Comparison of ENCODE assay signal across 8 cellular contexts in genomic region chr10:123994417-123995081, GRCh38.
DNase-seq lines count a peak whose midpoint lies in the region; ATAC-seq, FAIRE-seq and TF ChIP-seq lines count a peak whose summit lies in the region.

No MANE protein-coding gene starts in this region.

- no peaks in the 10 kb centered on the region for H3K9me3 ChIP-seq in Caco-2
- H3K9me3 ChIP-seq in HCT116 (ENCODE audit: control insufficient read depth in 1 of 2, insufficient read depth in 1 of 2, low read depth in 1 of 2, low read length in 2 of 2) = no peaks in the 10 kb centered on the region
- peaks cover 2% of the 10 kb centered on the region for H3K9me3 ChIP-seq in keratinocyte (ENCODE audit: control insufficient read depth, low read depth, low read length)

- H3K4me2 ChIP-seq in HCT116 (ENCODE audit: low read length) (peak overlapping the region; percentile 94), keratinocyte (ENCODE audit: control insufficient read depth, extremely low read depth, insufficient read depth, low read depth, low read length) (peak overlapping the region; percentile 66)

- H3K4me3 Mint-ChIP-seq in Caco-2 (ENCODE audit: unreplicated experiment) = peak overlapping the region; percentile 67

- no peaks in the 10 kb centered on the region for H3K9me3 Mint-ChIP-seq in Caco-2 (ENCODE audit: unreplicated experiment)

- no TSS peak for BruUV-seq in Caco-2 (replicated peaks; lab: Mats Ljungman, UMichigan)
- no TSS peak for BruUV-seq in HCT116 (replicated peaks; lab: Mats Ljungman, UMichigan)

- intact Hi-C loops in Caco-2 (cut with micrococcal nuclease; ENCODE audit: unreplicated experiment) (loop anchor here (1.0 to 5.0 kb wide), 3 partner anchors 98 to 508 kb away; partner anchors contain the start of gene CHST15), HCT116 (cut with micrococcal nuclease) (loop anchor here (1.0 to 10.0 kb wide), 8 partner anchors 98 to 748 kb away; partner anchors contain the start of genes CHST15 and FAM53B)

- H3K9ac ChIP-seq in HCT116 (ENCODE audit: low read length) = peak overlapping the region; percentile 59
- peak overlapping the region; percentile 53 for H3K9ac ChIP-seq in keratinocyte (ENCODE audit: control insufficient read depth, extremely low read depth, insufficient read depth, low read length)

- no peak overlapping the region for H3K27ac Mint-ChIP-seq in Caco-2 (ENCODE audit: unreplicated experiment)

- CTCF ChIA-PET in Caco-2 (lab: Charles Lee) (interaction anchor here (0.6 to 2.7 kb wide), 20 partner anchors 8 to 986 kb away, joined by 3 to 68 read pairs (median 3); partner anchors contain the start of genes ACADSB and IKZF5), HCT116 (lab: Charles Lee) (interaction anchor here (0.6 to 5.5 kb wide), 45 partner anchors 9 to 747 kb away, joined by 3 to 269 read pairs (median 5); partner anchors contain the start of gene OAT)

- H2AFZ ChIP-seq in HCT116 (ENCODE audit: low read depth, low read length, poor library complexity, severe bottlenecking) (peak overlapping the region; percentile 92), keratinocyte (ENCODE audit: control insufficient read depth, low read length) (peak overlapping the region; percentile 74)

- peak; percentile 89 to 95 for DNase-seq in Caco-2
- DNase-seq in HCT116 (ENCODE audit: low read depth, low spot score) = peak; percentile 74
- peak; percentile 6 for DNase-seq in NCI-H2029 treated with DMSO at 0.1 percent for 48 hours (lab: John Stamatoyannopoulos, UW)
- DNase-seq in central memory CD4-positive, alpha-beta T cell = peak; percentile 63
- peak; percentile 64 for DNase-seq in keratinocyte (ENCODE audit: low read depth, low spot score)
- DNase-seq in stimulated activated CD4-positive, alpha-beta T cell treated with anti-CD3 and anti-CD28 coated beads, Interleukin-12 subunit alpha, Interleukin-12 subunit beta, amount 100 ng/mL, for 48 hours (ENCODE audit: low read depth in 2 of 3, low spot score in 1 of 3) = peak; percentile 66 to 89 (median 70)

- H4K20me1 ChIP-seq in HCT116 (ENCODE audit: insufficient read depth) (no peaks in the 10 kb centered on the region), keratinocyte (ENCODE audit: control insufficient read depth, extremely low read depth, insufficient read depth, low read length) (no peaks in the 10 kb centered on the region)

- TF ChIP-seq CTCF in Caco-2 (IDR thresholded peaks at IDR 0.05; ENCODE audit: insufficient read depth in 1 of 2, low read depth in 1 of 2, low read length in 1 of 2, severe bottlenecking in 1 of 2, unreplicated experiment in 1 of 2) = peak; percentile 96 to 97
- peak in 2 of 3 experiments; percentile 99; a peak in 4 of 6 replicates for TF ChIP-seq CTCF in HCT116 (IDR thresholded peaks at IDR 0.05 in 2 of 3, conservative IDR thresholded peaks at IDR 0.05 in 1 of 3; ENCODE audit: borderline replicate concordance in 1 of 3, insufficient read depth in 1 of 3, low read depth in 2 of 3, low read length in 2 of 3)
- TF ChIP-seq CTCF in keratinocyte (optimal IDR thresholded peaks at IDR 0.05 in 1 of 3, IDR thresholded peaks at IDR 0.05 in 1 of 3, conservative IDR thresholded peaks at IDR 0.05 in 1 of 3; ENCODE audit: extremely low read depth in 1 of 3, insufficient read depth in 2 of 3, low read length in 3 of 3) = peak; percentile 82 to 97 (median 94)

- peak; percentile 81 for FAIRE-seq in keratinocyte (lab: Jason Lieb, UNC)

- peaks cover 10% of the 10 kb centered on the region for H3K27me3 Mint-ChIP-seq in Caco-2 (ENCODE audit: insufficient read depth, unreplicated experiment)

- ATAC-seq in HCT116 = peak; percentile 78
- ATAC-seq in activated CD4-positive, CD25-positive, alpha-beta regulatory T cell treated with anti-CD3 and anti-CD28 coated beads, Interleukin-2, amount 50 U/mL, for 24 hours = peak; percentile 67 to 70
- ATAC-seq in HG03571 (IDR thresholded peaks at IDR 0.05; ENCODE audit: unreplicated experiment) = no peak

- H3K27ac ChIP-seq in HCT116 (ENCODE audit: low read depth, low read length) (peak overlapping the region; percentile 84), keratinocyte (ENCODE audit: control insufficient read depth, insufficient read depth, low read length) (peak overlapping the region; percentile 56)

- H3K36me3 ChIP-seq in Caco-2 (ENCODE audit: control insufficient read depth, insufficient read depth, low read length) (no peaks in the 10 kb centered on the region), HCT116 (ENCODE audit: control insufficient read depth in 1 of 2, insufficient read depth in 2 of 2, low read length in 2 of 2) (no peaks in the 10 kb centered on the region), keratinocyte (ENCODE audit: control insufficient read depth in 2 of 2, extremely low read depth in 1 of 2, insufficient read depth in 2 of 2, low read length in 2 of 2) (no peaks in the 10 kb centered on the region)

- dilution Hi-C loops in keratinocyte (cut with MboI; ENCODE audit: extremely low pct_ligation_motif_present, low sequenced_read_pairs) = loop anchor here (25.0 kb wide), 1 partner anchor 393 kb away; no protein-coding TSS in a partner anchor

- no peak for TF ChIP-seq POLR2A in HCT116 (IDR thresholded peaks at IDR 0.05; ENCODE audit: borderline replicate concordance, extremely low read depth, insufficient read depth, insufficient read length)

- TF ChIP-seq RAD21 in HCT116 (IDR thresholded peaks at IDR 0.05; ENCODE audit: low read depth) = no peak

- H3K4me3 ChIP-seq in Caco-2 (ENCODE audit: low read depth, low read length) = peak overlapping the region; percentile 5; the same call in 1 of the 2 replicates
- peak overlapping the region; percentile 60 to 73 for H3K4me3 ChIP-seq in HCT116 (replicated peaks in 1 of 2; ENCODE audit: low read depth in 1 of 2, low read length in 2 of 2)
- peak overlapping the region; percentile 26 to 48 (median 47) for H3K4me3 ChIP-seq in keratinocyte (ENCODE audit: control insufficient read depth in 2 of 3, extremely low read depth in 1 of 3, insufficient read depth in 2 of 3, low read depth in 1 of 3, low read length in 3 of 3)

- peaks cover 13% of the 10 kb centered on the region for H3K4me1 Mint-ChIP-seq in Caco-2 (ENCODE audit: low read depth, unreplicated experiment)

- H3K4me1 ChIP-seq in Caco-2 (peaks cover 9% of the 10 kb centered on the region; the same call in 1 of the 2 replicates), HCT116 (ENCODE audit: control insufficient read depth in 1 of 2, insufficient read depth in 2 of 2, low read length in 2 of 2) (peaks cover 17 to 30% of the 10 kb centered on the region in 2 experiments), keratinocyte (ENCODE audit: control insufficient read depth, extremely low read depth, insufficient read depth, low read length) (peaks cover 39% of the 10 kb centered on the region)

- no peaks in the 10 kb centered on the region for H3K27me3 ChIP-seq in Caco-2 (replicated peaks; ENCODE audit: control insufficient read depth, insufficient read depth, low read length)
- no peaks in the 10 kb centered on the region for H3K27me3 ChIP-seq in HCT116 (ENCODE audit: insufficient read depth, low read length)
- H3K27me3 ChIP-seq in keratinocyte (ENCODE audit: control insufficient read depth, extremely low read depth, insufficient read depth, low read length) = peaks cover 18% of the 10 kb centered on the region

- no peaks in the 10 kb centered on the region for H3K9me1 ChIP-seq in keratinocyte (ENCODE audit: control insufficient read depth, extremely low read depth, insufficient read depth, low read length)

- no peaks in the 10 kb centered on the region for H3K79me2 ChIP-seq in HCT116 (ENCODE audit: insufficient read depth, low read length)
- H3K79me2 ChIP-seq in keratinocyte (ENCODE audit: control insufficient read depth, insufficient read depth, low read length) = no peaks in the 10 kb centered on the region

- RAD21 ChIA-PET in HCT116 (lab: Charles Lee; ENCODE audit: low non-redundant PET in 1 of 2, low total read pairs in 2 of 2, uncharacterized antibody in 2 of 2, unreplicated experiment in 2 of 2) = interaction anchor here (0.5 to 3.4 kb wide), 25 partner anchors 96 to 439 kb away, joined by 3 to 61 read pairs (median 4); partner anchors contain the start of gene CHST15 (in 1 of the 2)

- peaks cover 34% of the 10 kb centered on the region for H3K36me3 Mint-ChIP-seq in Caco-2 (ENCODE audit: insufficient read depth, unreplicated experiment)

- POLR2A ChIA-PET in Caco-2 (lab: Charles Lee) = interaction anchor here (1.0 kb wide), 1 partner anchor 395 kb away, joined by 5 read pairs; no protein-coding TSS in a partner anchor
- POLR2A ChIA-PET in HCT116 (lab: Charles Lee) = interaction anchor here (0.9 to 1.8 kb wide), 9 partner anchors 99 to 409 kb away, joined by 3 to 9 read pairs (median 3); partner anchors contain the start of gene CHST15

- no peaks in the 10 kb centered on the region for H3K9me2 ChIP-seq in HCT116 (ENCODE audit: insufficient read depth)

TF ChIP-seq in HCT116, 20 proteins besides CTCF, POLR2A, EP300 and RAD21:
- peak; percentile 40 for TF ChIP-seq YY1 (IDR thresholded peaks at IDR 0.05; ENCODE audit: extremely low read depth, insufficient replicate concordance, low read depth, low read length)
- peak; percentile 42; the same call in 1 of the 2 replicates for TF ChIP-seq POLR2AphosphoS5 (IDR thresholded peaks at IDR 0.05; ENCODE audit: low read depth, low read length)
- no peak for TF ChIP-seq TCF7L2 (IDR thresholded peaks at IDR 0.05; ENCODE audit: borderline replicate concordance, extremely low read depth, insufficient read depth, insufficient read length)

Comparison
In these comparisons a context has a peak if more than half of its experiments do, and no peak if none do; other contexts are left out.
1. DNase-seq: peak in every context shown above with its lines; median percentile 92 in Caco-2; 74 in HCT116; 70 in stimulated activated CD4-positive, alpha-beta T cell treated with anti-CD3 and anti-CD28 coated beads, Interleukin-12 subunit alpha, Interleukin-12 subunit beta, amount 100 ng/mL, for 48 hours; 64 in keratinocyte; 63 in central memory CD4-positive, alpha-beta T cell; 6 in NCI-H2029 treated with DMSO at 0.1 percent for 48 hours.
2. H3K4me3 ChIP-seq: peak in every context shown above with its lines; median percentile 66 in HCT116; 47 in keratinocyte; 5 in Caco-2.